10 cellular contexts compared by ENCODE assay signal in genomic region chr12:109595321-109595902, GRCh38. TPM values are rescaled to one million over a fixed set of nuclear protein-coding genes. Genes with fewer than 3 reads are reported as not detected.
DNase-seq lines count a peak whose midpoint lies in the region; ATAC-seq and TF ChIP-seq lines count a peak whose summit lies in the region.
"Had no signal": no experiment of that assay in that cellular context is flagged by ENCODE, and none has a peak within 500 bp of the region (broad histone marks: within the 10 kb centered on the region; RNA-seq: fewer than 3 reads in every experiment).

No MANE protein-coding gene starts in this region.

- no peak overlapping the region for H3K4me3 ChIP-seq in BLaER1
- H3K4me3 ChIP-seq: K562 had no signal

- H3K36me3 Mint-ChIP-seq in T-cell = peaks cover 13% of the 10 kb centered on the region

- H3K36me3 ChIP-seq in BLaER1 = no peaks in the 10 kb centered on the region

- H3K9ac ChIP-seq in BLaER1 = no peak overlapping the region

- no peaks in the 10 kb centered on the region for H3K9me3 Mint-ChIP-seq in T-cell
- H3K9me3 Mint-ChIP-seq: activated T-cell treated with anti-CD3 and anti-CD28 coated beads, Interleukin-2, amount 50 U/mL, for 4 hours had no signal

- POLR2A ChIA-PET in T-cell (lab: Charles Lee) = interaction anchor here (0.6 kb wide), 2 partner anchors 20 to 619 kb away, joined by 3 to 4 read pairs; no protein-coding TSS in a partner anchor

- H3K4me2 ChIP-seq in BLaER1 = peak overlapping the region; percentile 70

- H3K4me3 Mint-ChIP-seq in T-cell = no peak overlapping the region
- H3K4me3 Mint-ChIP-seq: activated T-cell treated with anti-CD3 and anti-CD28 coated beads, Interleukin-2, amount 50 U/mL, for 4 hours had no signal

- ATAC-seq in T-cell (replicated peaks in 1 of 4) (peak in 3 of 4 experiments; percentile 29 to 78 (median 55)), GM19328 (IDR thresholded peaks at IDR 0.05; ENCODE audit: unreplicated experiment) (no peak)
- ATAC-seq: K562 had no signal

- peaks cover 76% of the 10 kb centered on the region for H3K4me1 ChIP-seq in BLaER1

- in situ Hi-C loops in GM13976 (cut with MboI; ENCODE audit: low sequenced_read_pairs, unreplicated experiment) = no loop called here

- H3K9me3 ChIP-seq in BLaER1 = no peaks in the 10 kb centered on the region

- no peak for TF ChIP-seq CTCF in GM13976 (IDR thresholded peaks at IDR 0.05; ENCODE audit: borderline replicate concordance, control extremely low read depth, extremely low read depth, insufficient read depth, missing control alignments)

- no peak overlapping the region for H3K27ac ChIP-seq in BLaER1

- DNase-seq in GDM1 (lab: John Stamatoyannopoulos, UW) = peak; percentile 66
- peak in 13 of 34 experiments; percentile 5 to 34 (median 8) for DNase-seq in T-cell
- DNase-seq in central memory CD4-positive, alpha-beta T cell = peak; percentile 41
- DNase-seq in NCI-H82 treated with DMSO at 0.1 percent for 48 hours (lab: John Stamatoyannopoulos, UW; ENCODE audit: unreplicated experiment) = no peak
- DNase-seq in GM13976 (ENCODE audit: low spot score) = no peak
- DNase-seq in NCI-H748 treated with DMSO at 0.1 percent for 48 hours (lab: John Stamatoyannopoulos, UW) = no peak
- DNase-seq: activated T-cell treated with anti-CD3 and anti-CD28 coated beads, Interleukin-2, amount 50 U/mL, for 4 hours had no signal

- H3K4me1 Mint-ChIP-seq in T-cell = peaks cover 29 to 36% (median 31%) of the 10 kb centered on the region in 3 donors

- CTCF ChIA-PET in T-cell (lab: Charles Lee) = interaction anchor here in 1 of 2 donors (0.6 kb wide), 1 partner anchor 8 kb away, joined by 3 read pairs; no protein-coding TSS in a partner anchor

- H3K27me3 ChIP-seq in BLaER1 = no peaks in the 10 kb centered on the region

- H4K20me1 ChIP-seq in BLaER1 = peaks cover 31% of the 10 kb centered on the region

- H3K27ac Mint-ChIP-seq in T-cell = no peak overlapping the region

- no peaks in the 10 kb centered on the region for H3K27me3 Mint-ChIP-seq in T-cell

RNA-seq across cellular contexts. Expression of gene MVK, which starts 21.8 kb away (rescaled TPM):
- total RNA-seq in T-cell = 10 to 100 TPM; 10.9 to 14.9 (median 12.8) TPM

RNA-seq across cellular contexts. Expression of gene MMAB, which starts 22.1 kb away (rescaled TPM):
- total RNA-seq in T-cell = 10 to 100 TPM; 11.4 to 23.2 (median 15.2) TPM

Comparison
In these comparisons a context has a peak if more than half of its experiments do, and no peak if none do; other contexts are left out.
1. DNase-seq: peak in GDM1 (single experiment) and central memory CD4-positive, alpha-beta T cell (single experiment); none in NCI-H82 treated with DMSO at 0.1 percent for 48 hours (single experiment), GM13976 (single experiment) and NCI-H748 treated with DMSO at 0.1 percent for 48 hours (single experiment).